11 cellular contexts compared by ENCODE assay signal in the genomic region with DNA sequence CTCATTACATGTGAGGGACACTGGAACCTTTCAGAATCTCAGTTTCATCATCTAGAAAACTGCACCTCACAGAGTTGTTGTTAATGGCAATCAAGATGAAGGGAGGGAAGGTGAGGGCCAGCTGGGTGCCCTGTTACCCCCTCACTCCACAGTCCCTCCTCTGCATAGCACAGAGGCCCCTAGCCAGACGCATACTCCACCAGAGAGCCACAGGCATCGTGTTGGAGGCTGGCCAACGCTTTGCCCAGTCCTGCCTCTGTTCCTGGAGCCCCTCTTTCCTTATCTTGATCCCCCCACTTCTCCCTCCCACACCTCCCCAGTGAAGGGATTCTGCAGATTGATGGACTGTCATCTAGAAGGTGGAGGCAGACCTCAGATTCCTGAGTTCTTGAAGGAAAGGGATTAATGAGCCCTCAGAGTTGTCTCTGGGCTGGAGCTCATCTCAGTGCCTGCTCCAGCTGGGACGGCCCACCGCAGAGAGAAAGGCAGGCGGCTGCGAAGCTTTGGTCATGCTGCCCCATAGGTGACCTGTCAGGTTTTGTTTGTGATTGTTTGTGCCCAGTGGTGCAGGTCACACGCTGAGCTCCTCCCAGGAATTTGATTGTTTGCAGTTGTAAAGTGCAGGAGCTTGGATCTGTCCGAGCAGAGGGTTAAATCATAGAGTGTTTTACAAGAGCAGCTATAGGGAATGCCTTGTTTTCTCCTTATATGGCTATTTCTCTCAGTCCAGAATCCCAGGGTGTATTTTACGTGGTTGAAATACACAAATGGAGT.
DNase-seq lines count a peak whose midpoint lies in the region; ATAC-seq and TF ChIP-seq lines count a peak whose summit lies in the region.
"Had no signal": no experiment of that assay in that cellular context is flagged by ENCODE, and none has a peak within 500 bp of the region (broad histone marks: within the 10 kb centered on the region; RNA-seq: fewer than 3 reads in every experiment).

No MANE protein-coding gene starts in this region.

- H3K27ac Mint-ChIP-seq in T-cell: no peak overlapping the region

- H3K36me3 ChIP-seq in smooth muscle cell (ENCODE audit: low read depth): no peaks in the 10 kb centered on the region
- H3K36me3 ChIP-seq: heart left ventricle, spleen had no signal

- no peak overlapping the region for H3K4me3 ChIP-seq in smooth muscle cell
- H3K4me3 ChIP-seq: heart left ventricle, spleen had no signal

- peak; percentile 11 for ATAC-seq in HG02798 (IDR thresholded peaks at IDR 0.05; ENCODE audit: poor library complexity, unreplicated experiment)
- ATAC-seq in T-cell (replicated peaks in 1 of 4): no peak
- no peak for ATAC-seq in HG03439 (IDR thresholded peaks at IDR 0.05; ENCODE audit: unreplicated experiment)

- peak overlapping the region; percentile 38 for H3K27ac ChIP-seq in VCaP
- H3K27ac ChIP-seq in smooth muscle cell (ENCODE audit: low read depth): peak overlapping the region; percentile 5
- H3K27ac ChIP-seq: spleen had no signal

- POLR2A ChIA-PET in T-cell (lab: Charles Lee): no interaction called here

- no peaks in the 10 kb centered on the region for H3K4me1 Mint-ChIP-seq in T-cell

- H4K20me1 ChIP-seq in smooth muscle cell (ENCODE audit: low read depth): no peaks in the 10 kb centered on the region

- CTCF ChIA-PET in T-cell (lab: Charles Lee): no interaction called here

- no peak overlapping the region for H3K9ac ChIP-seq in smooth muscle cell (ENCODE audit: low read depth)

- WGBS in smooth muscle cell (ENCODE audit: low lambda C conversion rate): 26% methylated on average over 10 of the region's 10 CpGs

- peak overlapping the region; percentile 30 for H2AFZ ChIP-seq in smooth muscle cell (ENCODE audit: low read depth)

- no peak overlapping the region for H3K4me3 Mint-ChIP-seq in T-cell
- H3K4me3 Mint-ChIP-seq: activated CD4-positive, alpha-beta T cell treated with anti-CD3 and anti-CD28 coated beads, Interleukin-2, amount 10 ng/mL, durations not matched to agents 24 days and 14 days had no signal

- H3K27me3 Mint-ChIP-seq in T-cell: no peaks in the 10 kb centered on the region

- H3K79me2 ChIP-seq in smooth muscle cell (ENCODE audit: low read depth): no peaks in the 10 kb centered on the region

- peaks cover 36% of the 10 kb centered on the region for H3K4me1 ChIP-seq in smooth muscle cell (ENCODE audit: low read depth)
- H3K4me1 ChIP-seq: spleen had no signal

- H3K27me3 ChIP-seq in smooth muscle cell (ENCODE audit: low read depth): no peaks in the 10 kb centered on the region
- H3K27me3 ChIP-seq: heart left ventricle, spleen had no signal

- DNase-seq in iris pigment epithelial cell (ENCODE audit: low read depth): peak; percentile 72
- no peak for DNase-seq in smooth muscle cell (lab: John Stamatoyannopoulos, UW; ENCODE audit: unreplicated experiment)
- no peak for DNase-seq in T-cell
- no peak for DNase-seq in activated CD8-positive, alpha-beta memory T cell treated with anti-CD3 and anti-CD28 coated beads, Interleukin-2, amount 50 U/mL, for 48 hours
- DNase-seq: activated CD4-positive, alpha-beta T cell treated with anti-CD3 and anti-CD28 coated beads, Interleukin-2, amount 10 ng/mL, durations not matched to agents 24 days and 14 days; COR-L47; spleen had no signal

- H3K4me2 ChIP-seq in smooth muscle cell: peak overlapping the region; percentile 45

- no peaks in the 10 kb centered on the region for H3F3A ChIP-seq in smooth muscle cell (ENCODE audit: low read depth)

- TF ChIP-seq CTCF in VCaP (conservative IDR thresholded peaks at IDR 0.05) (no peak), smooth muscle cell (IDR thresholded peaks at IDR 0.05; ENCODE audit: borderline replicate concordance, insufficient read depth, poor library complexity, severe bottlenecking) (no peak)

- no peaks in the 10 kb centered on the region for H3K36me3 Mint-ChIP-seq in T-cell

- H3K9me3 ChIP-seq in smooth muscle cell (replicated peaks; ENCODE audit: low read depth): no peaks in the 10 kb centered on the region
- H3K9me3 ChIP-seq: heart left ventricle, spleen had no signal

- H3K9me3 Mint-ChIP-seq in T-cell: no peaks in the 10 kb centered on the region
- H3K9me3 Mint-ChIP-seq: activated CD4-positive, alpha-beta T cell treated with anti-CD3 and anti-CD28 coated beads, Interleukin-2, amount 10 ng/mL, durations not matched to agents 24 days and 14 days had no signal
